Comparison of ENCODE assay signal across 1 cellular context in the genomic region with DNA sequence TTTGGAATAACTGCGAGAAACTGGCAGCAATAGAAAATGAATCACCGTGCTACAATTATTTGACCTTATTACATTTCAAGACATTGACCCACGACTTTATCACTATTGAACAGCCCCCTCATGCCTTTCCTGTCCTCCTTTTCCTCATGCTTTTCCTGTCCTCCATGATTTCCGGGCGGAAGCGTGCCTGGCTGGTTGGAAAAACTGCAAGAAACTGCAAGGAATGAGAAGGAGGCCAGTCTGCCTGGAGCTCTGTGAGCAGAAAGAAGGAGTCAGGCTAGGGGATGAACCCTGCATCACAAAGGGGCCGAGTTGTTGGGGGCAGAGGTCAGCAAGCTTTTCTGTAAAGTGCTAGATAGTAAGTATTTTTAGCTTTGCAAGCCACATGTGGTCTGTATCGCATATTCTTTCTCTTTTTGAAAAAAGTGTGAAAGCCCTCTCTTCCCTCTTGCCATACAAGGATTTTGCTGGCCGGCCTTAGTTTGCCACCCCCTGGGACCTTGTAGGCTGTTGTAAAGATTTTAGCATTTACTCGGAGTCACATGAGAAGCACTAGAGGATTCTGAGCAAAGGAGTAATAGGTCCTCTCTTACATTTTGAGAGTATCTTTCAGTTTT.
TF ChIP-seq lines count a peak whose summit lies in the region.

No MANE protein-coding gene starts in this region.

TF ChIP-seq in HepG2, 621 proteins besides CTCF, POLR2A, EP300 and RAD21 (continued from another document):
- TF ChIP-seq CENPT (CRISPR knock-in tag; IDR thresholded peaks at IDR 0.05; ENCODE audit: low read depth), result no peak
- no peak for TF ChIP-seq ZNF841 (CRISPR knock-in tag; IDR thresholded peaks at IDR 0.05; ENCODE audit: borderline replicate concordance)
- no peak for TF ChIP-seq ZNF138 (CRISPR knock-in tag; IDR thresholded peaks at IDR 0.05; ENCODE audit: low read depth)
- TF ChIP-seq SAFB2 (CRISPR knock-in tag; IDR thresholded peaks at IDR 0.05; ENCODE audit: borderline replicate concordance, low read depth), result no peak
- no peak for TF ChIP-seq CBFB (CRISPR knock-in tag; IDR thresholded peaks at IDR 0.05)
- TF ChIP-seq GABPB1 (CRISPR knock-in tag; IDR thresholded peaks at IDR 0.05), result no peak
- no peak for TF ChIP-seq ZBTB1 (CRISPR knock-in tag; IDR thresholded peaks at IDR 0.05; ENCODE audit: borderline replicate concordance)
